ENCODE assay signal across 16 cellular contexts in genomic region chr17:72381597-72382397, GRCh38.
DNase-seq lines count a peak whose midpoint lies in the region; ATAC-seq and TF ChIP-seq lines count a peak whose summit lies in the region.
"Had no signal": no experiment of that assay in that cellular context is flagged by ENCODE, and none has a peak within 500 bp of the region (broad histone marks: within the 10 kb centered on the region; RNA-seq: fewer than 3 reads in every experiment).

No MANE protein-coding gene starts in this region.

- TF ChIP-seq EP300 in suprapubic skin (IDR thresholded peaks at IDR 0.05): no peak

- peak; percentile 39 to 75 for DNase-seq in NCI-H526 (lab: John Stamatoyannopoulos, UW)
- no peak for DNase-seq in NCI-H526 treated with DMSO at 0.1 percent for 48 hours (lab: John Stamatoyannopoulos, UW)
- peak; percentile 33 to 49 for DNase-seq in NCI-H187 (lab: John Stamatoyannopoulos, UW)
- DNase-seq in Panc1 (ENCODE audit: low read depth, low spot score): no peak
- DNase-seq in neural progenitor cell (ENCODE audit: low spot score): peak; percentile 52
- no peak for DNase-seq in suprapubic skin (ENCODE audit: low spot score in 2 of 2)
- DNase-seq: colonic mucosa, esophagus squamous epithelium, GOT3, NCI-H524 treated with DMSO at 0.1 percent for 48 hours, uterus had no signal

- POLR2A ChIA-PET in Panc1 (lab: Charles Lee): interaction anchor here (0.5 to 0.6 kb wide), 2 partner anchors 8 to 51 kb away, joined by 3 to 4 read pairs; no protein-coding TSS in a partner anchor

- intact Hi-C loops in Panc1 (cut with micrococcal nuclease; ENCODE audit: unreplicated experiment): no loop called here

- peak overlapping the region; percentile 50 for H3K27ac Mint-ChIP-seq in neural progenitor cell
- H3K27ac Mint-ChIP-seq: IgD-negative memory B cell had no signal

- no peak overlapping the region for H3K4me3 Mint-ChIP-seq in neural progenitor cell
- H3K4me3 Mint-ChIP-seq: IgD-negative memory B cell had no signal

- H3K4me1 ChIP-seq in Panc1 (ENCODE audit: control insufficient read depth, insufficient read depth, low read length) (peaks cover 12% of the 10 kb centered on the region), neural progenitor cell (peaks cover 43% of the 10 kb centered on the region), suprapubic skin (peaks cover 6% of the 10 kb centered on the region)
- H3K4me1 ChIP-seq: colonic mucosa, uterus had no signal

- peak overlapping the region; percentile 80 for H2AFZ ChIP-seq in neural progenitor cell (replicated peaks)

- peaks cover 3% of the 10 kb centered on the region for H3K27me3 Mint-ChIP-seq in neural progenitor cell (ENCODE audit: insufficient read depth, low read depth)

- TF ChIP-seq CTCF in Panc1 (IDR thresholded peaks at IDR 0.05): no peak
- TF ChIP-seq CTCF in neural progenitor cell (IDR thresholded peaks at IDR 0.05): no peak
- TF ChIP-seq CTCF in suprapubic skin (IDR thresholded peaks at IDR 0.05): no peak

- H3K27me3 ChIP-seq in Panc1 (ENCODE audit: control insufficient read depth, insufficient read depth, low read length): no peaks in the 10 kb centered on the region
- no peaks in the 10 kb centered on the region for H3K27me3 ChIP-seq in neural progenitor cell
- peaks cover 10% of the 10 kb centered on the region for H3K27me3 ChIP-seq in suprapubic skin
- H3K27me3 ChIP-seq: colonic mucosa, SJSA1 had no signal

- no peak for TF ChIP-seq POLR2A in suprapubic skin (IDR thresholded peaks at IDR 0.05)

- H3K4me1 Mint-ChIP-seq in neural progenitor cell: peaks cover 51% of the 10 kb centered on the region
- H3K4me1 Mint-ChIP-seq: IgD-negative memory B cell had no signal

- H3K4me2 ChIP-seq in neural progenitor cell: peak overlapping the region; percentile 60
- H3K4me2 ChIP-seq: A549 had no signal

- BruUV-seq in Panc1 (replicated peaks; lab: Mats Ljungman, UMichigan): no TSS peak

- no peaks in the 10 kb centered on the region for H3K36me3 Mint-ChIP-seq in neural progenitor cell
- H3K36me3 Mint-ChIP-seq: IgD-negative memory B cell had no signal

- H3K9me3 Mint-ChIP-seq in neural progenitor cell: no peaks in the 10 kb centered on the region

- H3K4me3 ChIP-seq in Panc1 (ENCODE audit: low read depth in 2 of 2, low read length in 2 of 2) (no peak overlapping the region), neural progenitor cell (no peak overlapping the region), suprapubic skin (no peak overlapping the region)
- H3K4me3 ChIP-seq: A549, colonic mucosa, esophagus squamous epithelium, SJSA1, uterus had no signal

- no peaks in the 10 kb centered on the region for H3K9me3 ChIP-seq in Panc1 (ENCODE audit: control insufficient read depth, insufficient read depth, low read depth, low read length)
- no peaks in the 10 kb centered on the region for H3K9me3 ChIP-seq in neural progenitor cell (ENCODE audit: low read depth)
- no peaks in the 10 kb centered on the region for H3K9me3 ChIP-seq in suprapubic skin
- H3K9me3 ChIP-seq: A549, colonic mucosa, esophagus squamous epithelium, SJSA1, uterus had no signal

- WGBS in suprapubic skin: 78% methylated on average over 11 of the region's 12 CpGs

- no peak overlapping the region for H3K9ac ChIP-seq in neural progenitor cell

- H4K20me1 ChIP-seq in neural progenitor cell (ENCODE audit: low read depth): no peaks in the 10 kb centered on the region

- H3F3A ChIP-seq in neural progenitor cell (ENCODE audit: low read depth): peaks cover 21% of the 10 kb centered on the region

- no peaks in the 10 kb centered on the region for H3K36me3 ChIP-seq in Panc1 (ENCODE audit: control insufficient read depth, insufficient read depth, low read length)
- no peaks in the 10 kb centered on the region for H3K36me3 ChIP-seq in neural progenitor cell
- no peaks in the 10 kb centered on the region for H3K36me3 ChIP-seq in suprapubic skin
- H3K36me3 ChIP-seq: colonic mucosa, esophagus squamous epithelium, SJSA1, uterus had no signal

- H3K79me2 ChIP-seq in neural progenitor cell (ENCODE audit: low read depth): no peaks in the 10 kb centered on the region

- ATAC-seq in Panc1: peak; percentile 51; the same call in 1 of the 2 replicates
- no peak for ATAC-seq in HG03520 (IDR thresholded peaks at IDR 0.05; ENCODE audit: unreplicated experiment)
- ATAC-seq in GM21576 (IDR thresholded peaks at IDR 0.05; ENCODE audit: unreplicated experiment): no peak

- H3K27ac ChIP-seq in Panc1 (ENCODE audit: low read length) (peak overlapping the region; percentile 13; the same call in 1 of the 2 replicates), neural progenitor cell (no peak overlapping the region), suprapubic skin (no peak overlapping the region)
- H3K27ac ChIP-seq: colonic mucosa, esophagus squamous epithelium, SJSA1, uterus had no signal

- CTCF ChIA-PET in Panc1 (lab: Charles Lee): no interaction called here

- in situ Hi-C loops in Panc1 (cut with HindIII; ENCODE audit: low pct_unique_long_range_greater_than_20kb, low sequenced_read_pairs): no loop called here

Comparison
In these comparisons a context has a peak if more than half of its experiments do, and no peak if none do; other contexts are left out.
1. DNase-seq: peak in NCI-H526 (2 of 2), NCI-H187 (2 of 2) and neural progenitor cell (single experiment); none in NCI-H526 treated with DMSO at 0.1 percent for 48 hours (single experiment), Panc1 (single experiment) and suprapubic skin (0 of 2).